In the genomic region with DNA sequence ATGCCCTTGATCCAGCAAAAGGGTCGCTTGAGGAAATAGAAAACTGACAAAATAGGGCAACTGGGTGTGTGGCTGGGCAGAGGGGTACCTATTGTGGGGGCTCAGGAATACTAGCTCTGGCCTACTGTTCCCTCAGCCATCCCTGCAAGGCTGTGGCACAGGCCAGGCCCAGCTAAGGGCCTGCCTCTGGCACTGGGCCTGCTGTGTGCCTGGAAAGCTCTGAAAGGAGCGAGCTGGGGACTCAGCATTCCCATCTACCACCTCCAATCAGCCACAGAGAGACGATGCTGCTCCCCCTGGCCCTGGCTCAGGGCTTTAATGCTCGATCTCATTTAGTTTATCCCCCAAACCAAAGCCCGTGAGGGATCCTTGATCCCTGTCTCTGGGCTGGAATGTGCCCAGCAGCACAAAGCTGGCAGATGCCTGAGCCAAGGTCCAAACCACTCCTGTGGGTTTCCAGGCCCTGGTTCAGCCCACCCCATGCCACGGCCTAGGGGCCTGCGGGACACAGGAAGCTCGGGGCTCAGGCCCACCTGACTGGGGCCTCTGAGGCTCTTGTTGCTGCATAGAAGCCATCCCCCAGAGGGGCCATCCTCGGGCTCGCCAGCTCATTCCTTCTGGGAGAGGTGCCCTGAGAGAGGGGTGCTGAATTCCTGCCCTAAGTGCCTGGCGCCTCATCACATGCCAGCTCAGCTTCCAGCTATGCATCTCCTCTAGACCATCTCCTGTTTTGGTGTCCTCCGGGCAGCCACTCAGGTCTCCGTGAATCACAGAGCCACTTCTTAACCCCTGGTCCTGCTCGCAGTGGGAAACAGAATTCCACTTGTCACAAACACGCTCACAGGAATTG, we compare ENCODE assay signal across 14 cellular contexts. TPM values are rescaled to one million over a fixed set of nuclear protein-coding genes. Genes with fewer than 3 reads are reported as not detected.
DNase-seq lines count a peak whose midpoint lies in the region; ATAC-seq and TF ChIP-seq lines count a peak whose summit lies in the region.
"Had no signal": no experiment of that assay in that cellular context is flagged by ENCODE, and none has a peak within 500 bp of the region (broad histone marks: within the 10 kb centered on the region; RNA-seq: fewer than 3 reads in every experiment).

No MANE protein-coding gene starts in this region.

- H3K4me3 ChIP-seq in RWPE2 (ENCODE audit: severe bottlenecking) (no peak overlapping the region), gastroesophageal sphincter (no peak overlapping the region), sigmoid colon (no peak overlapping the region)
- H3K4me3 ChIP-seq: ascending aorta had no signal

- ATAC-seq in RWPE2 (ENCODE audit: low read depth), result peak; percentile 55; the same call in 2 of the 3 replicates
- ATAC-seq in gastroesophageal sphincter, result peak; percentile 79
- no peak for ATAC-seq in HG03571 (IDR thresholded peaks at IDR 0.05; ENCODE audit: unreplicated experiment)
- ATAC-seq in sciatic nerve, result no peak
- no peak for ATAC-seq in HG03196 (IDR thresholded peaks at IDR 0.05; ENCODE audit: unreplicated experiment)
- ATAC-seq: activated T-cell treated with anti-CD3 and anti-CD28 coated beads, Interleukin-2, amount 50 U/mL, for 72 hours had no signal

- TF ChIP-seq CTCF in RWPE2 (IDR thresholded peaks at IDR 0.05; ENCODE audit: poor library complexity, severe bottlenecking) (no peak), gastroesophageal sphincter (IDR thresholded peaks at IDR 0.05) (no peak), sigmoid colon (IDR thresholded peaks at IDR 0.05) (no peak)

- DNase-seq in GM03348 (ENCODE audit: low spot score) (peak; percentile 86), RWPE2 (ENCODE audit: low spot score) (no peak), sigmoid colon (peak; percentile 75), sciatic nerve (ENCODE audit: low spot score) (no peak), NCI-H69 (lab: John Stamatoyannopoulos, UW) (no peak)
- DNase-seq: activated T-cell treated with anti-CD3 and anti-CD28 coated beads, Interleukin-2, amount 50 U/mL, for 72 hours; COR-L47; glutamatergic neuron; kidney; naive B cell had no signal

- no peaks in the 10 kb centered on the region for H3K36me3 ChIP-seq in RWPE2 (ENCODE audit: low read depth)
- no peaks in the 10 kb centered on the region for H3K36me3 ChIP-seq in gastroesophageal sphincter
- H3K36me3 ChIP-seq in sigmoid colon, result no peaks in the 10 kb centered on the region
- H3K36me3 ChIP-seq: ascending aorta had no signal

- TF ChIP-seq POLR2A in gastroesophageal sphincter (IDR thresholded peaks at IDR 0.05), result no peak
- TF ChIP-seq POLR2A in sigmoid colon (IDR thresholded peaks at IDR 0.05), result no peak

- WGBS in gastroesophageal sphincter (ENCODE audit: low coverage in 1 of 2), 2 donors, result 56% methylated on average over 5 of the region's 15 CpGs; no CpG with 5 or more reads in 1 of the 2 donors
- WGBS in sigmoid colon, 2 donors, result 90 to 92% methylated on average over 15 of the region's 15 CpGs

- TF ChIP-seq EP300 in gastroesophageal sphincter (IDR thresholded peaks at IDR 0.05) (no peak), sigmoid colon (IDR thresholded peaks at IDR 0.05) (no peak)

- no peak overlapping the region for H3K27ac ChIP-seq in RWPE2 (ENCODE audit: poor library complexity, severe bottlenecking)
- peak overlapping the region; percentile 74 to 86 (median 82) for H3K27ac ChIP-seq in gastroesophageal sphincter
- H3K27ac ChIP-seq in sigmoid colon, result peak overlapping the region; percentile 81 to 87 (median 86)
- H3K27ac ChIP-seq: ascending aorta had no signal

- intact Hi-C loops in sigmoid colon (cut with DNase I), result no loop called here
- intact Hi-C loops in sciatic nerve (cut with DNase I), result no loop called here

- no peaks in the 10 kb centered on the region for H3K9me3 ChIP-seq in RWPE2 (ENCODE audit: severe bottlenecking)
- peaks cover 0 to 7% (median 0%) of the 10 kb centered on the region in 3 donors for H3K9me3 ChIP-seq in gastroesophageal sphincter
- peaks cover 0 to 6% (median 0%) of the 10 kb centered on the region in 4 donors for H3K9me3 ChIP-seq in sigmoid colon
- H3K9me3 ChIP-seq: ascending aorta had no signal

- H3K27me3 ChIP-seq in RWPE2 (ENCODE audit: insufficient read depth, poor library complexity, severe bottlenecking), result no peaks in the 10 kb centered on the region
- no peaks in the 10 kb centered on the region for H3K27me3 ChIP-seq in gastroesophageal sphincter
- H3K27me3 ChIP-seq in sigmoid colon, result no peaks in the 10 kb centered on the region
- H3K27me3 ChIP-seq: ascending aorta had no signal

- H3K4me1 ChIP-seq in RWPE2 (ENCODE audit: insufficient read depth, poor library complexity, severe bottlenecking), result no peaks in the 10 kb centered on the region
- H3K4me1 ChIP-seq in gastroesophageal sphincter, result peaks cover 0 to 31% (median 3%) of the 10 kb centered on the region in 3 donors
- peaks cover 0 to 54% (median 37%) of the 10 kb centered on the region in 4 donors for H3K4me1 ChIP-seq in sigmoid colon
- H3K4me1 ChIP-seq: ascending aorta had no signal

RNA-seq across cellular contexts. Expression of gene KCNF1, which starts 43.0 kb away (rescaled TPM):
- total RNA-seq in gastroesophageal sphincter, result 10 to 100 TPM in 2 of 4 donors, 1 to 10 TPM in 1, not detected in 1; 6.1 to 47.7 (median 29.1) TPM
- 1 to 10 TPM in 2 of 4 donors, under 1 TPM in 2; 0.16 to 1.4 (median 0.94) TPM for total RNA-seq in sigmoid colon
- 1 to 10 TPM in 1 of 3 donors, under 1 TPM in 1, not detected in 1; 0.34 to 1.2 TPM for polyA plus RNA-seq in sigmoid colon
- total RNA-seq in sciatic nerve, result 0.94 TPM
- total RNA-seq: activated T-cell treated with anti-CD3 and anti-CD28 coated beads, Interleukin-2, amount 50 U/mL, for 72 hours; ascending aorta had no signal

RNA-seq across cellular contexts. Expression of gene PDIA6, which starts 56.1 kb away (rescaled TPM):
- 100 to 1,000 TPM in 1 of 4 donors, 10 to 100 TPM in 3; 81.3 to 138 (median 90.3) TPM for total RNA-seq in gastroesophageal sphincter
- total RNA-seq in sigmoid colon, result 10 to 100 TPM; 57.3 to 90.3 (median 81.0) TPM
- 100 to 1,000 TPM in 1 of 3 donors, 10 to 100 TPM in 2; 31.8 to 211 (median 64.0) TPM for polyA plus RNA-seq in sigmoid colon
- total RNA-seq in sciatic nerve, result 95.4 TPM

Comparison
In these comparisons a context has a peak if more than half of its experiments do, and no peak if none do; other contexts are left out.
1. DNase-seq: peak in GM03348 (single experiment) and sigmoid colon (single experiment); none in RWPE2 (single experiment), sciatic nerve (single experiment) and NCI-H69 (single experiment).
2. ATAC-seq: peak in RWPE2 (single experiment) and gastroesophageal sphincter (single experiment); none in HG03571 (single experiment), sciatic nerve (single experiment) and HG03196 (single experiment).